24 cellular contexts compared by ENCODE assay signal in genomic region chr17:16495980-16496819, GRCh38. TPM values are rescaled to one million over a fixed set of nuclear protein-coding genes. Genes with fewer than 3 reads are reported as not detected.
"Had no signal": no experiment of that assay in that cellular context is flagged by ENCODE, and none has a peak within 500 bp of the region (broad histone marks: within the 10 kb centered on the region; RNA-seq: fewer than 3 reads in every experiment).

No MANE protein-coding gene starts in this region.

- H3K9me3 ChIP-seq: esophagus muscularis mucosa, lower lobe of right lung, pancreas, prostate gland, right atrium auricular region, stomach, thyroid gland, vagina had no signal

- H3K4me3 ChIP-seq: coronary artery, esophagus muscularis mucosa, lower lobe of right lung, pancreas, prostate gland, right atrium auricular region, smooth muscle cell, stomach, thyroid gland, vagina had no signal

- H3K36me3 Mint-ChIP-seq: naive thymus-derived CD8-positive, alpha-beta T cell; stimulated activated effector memory CD8-positive, alpha-beta T cell treated with anti-CD3 and anti-CD28 coated beads, Interleukin-12 subunit alpha, Interleukin-12 subunit beta, amount 100 ng/mL, for 72 hours had no signal

- H3K4me1 ChIP-seq: foreskin keratinocyte, prostate gland had no signal

- H3K27ac Mint-ChIP-seq: naive thymus-derived CD8-positive, alpha-beta T cell; nephron progenitor cell; stimulated activated effector memory CD8-positive, alpha-beta T cell treated with anti-CD3 and anti-CD28 coated beads, Interleukin-12 subunit alpha, Interleukin-12 subunit beta, amount 100 ng/mL, for 72 hours had no signal

- H3K36me3 ChIP-seq: esophagus muscularis mucosa, lower lobe of right lung, pancreas, prostate gland, right atrium auricular region, stomach, thyroid gland, vagina had no signal

- DNase-seq: dermis blood vessel endothelial cell; effector memory CD4-positive, alpha-beta T cell; foreskin keratinocyte; left ventricle myocardium superior; lower lobe of right lung; naive thymus-derived CD8-positive, alpha-beta T cell; nephron progenitor cell; occipital lobe; pancreas; stimulated activated CD4-positive, alpha-beta T cell treated with anti-CD3 and anti-CD28 coated beads, Interleukin-2, amount 100 ng/mL, for 24 hours; stimulated activated CD4-positive, alpha-beta T cell treated with anti-CD3 and anti-CD28 coated beads, Interleukin-4, amount 100 ng/mL, for 24 hours; stimulated activated naive CD4-positive, alpha-beta T cell treated with Interleukin-2 at 50 U/mL for 16 hours; stomach; trophoblast cell had no signal

- H3K4me2 ChIP-seq: smooth muscle cell had no signal

- H3K9me3 Mint-ChIP-seq: naive thymus-derived CD8-positive, alpha-beta T cell; nephron progenitor cell; stimulated activated effector memory CD8-positive, alpha-beta T cell treated with anti-CD3 and anti-CD28 coated beads, Interleukin-12 subunit alpha, Interleukin-12 subunit beta, amount 100 ng/mL, for 72 hours had no signal

- H3K27me3 ChIP-seq: esophagus muscularis mucosa, pancreas, right atrium auricular region, stomach, thyroid gland, vagina had no signal

- ATAC-seq: foreskin keratinocyte; left ventricle myocardium superior; lower lobe of right lung; naive thymus-derived CD8-positive, alpha-beta T cell; pancreas; sciatic nerve; stimulated activated effector memory CD8-positive, alpha-beta T cell treated with anti-CD3 and anti-CD28 coated beads, Interleukin-12 subunit alpha, Interleukin-12 subunit beta, amount 100 ng/mL, for 72 hours had no signal

- H3K4me3 Mint-ChIP-seq: naive thymus-derived CD8-positive, alpha-beta T cell; nephron progenitor cell; stimulated activated effector memory CD8-positive, alpha-beta T cell treated with anti-CD3 and anti-CD28 coated beads, Interleukin-12 subunit alpha, Interleukin-12 subunit beta, amount 100 ng/mL, for 72 hours had no signal

- H3K27ac ChIP-seq: coronary artery, esophagus muscularis mucosa, foreskin keratinocyte, lower lobe of right lung, pancreas, prostate gland, right atrium auricular region, stomach, thyroid gland, vagina had no signal

RNA-seq across cellular contexts. Expression of gene LRRC75A, which starts 4.2 kb away (rescaled TPM):
- total RNA-seq: foreskin keratinocyte had no signal
- polyA plus RNA-seq: keratinocyte had no signal
